33 cellular contexts compared by ENCODE assay signal in genomic region chr6:54361188-54361587, GRCh38. TPM values are rescaled to one million over a fixed set of nuclear protein-coding genes. Genes with fewer than 3 reads are reported as not detected.
"Had no signal": no experiment of that assay in that cellular context is flagged by ENCODE, and none has a peak within 500 bp of the region (broad histone marks: within the 10 kb centered on the region; RNA-seq: fewer than 3 reads in every experiment).

No MANE protein-coding gene starts in this region.

- H3K27me3 Mint-ChIP-seq: central memory CD8-positive, alpha-beta T cell; dendritic cell treated with granulocyte-macrophage colony-stimulating factor and Interleukin-4, amounts not matched to agents 40 ng/mL and 50 ng/mL, for 4 days; naive thymus-derived CD8-positive, alpha-beta T cell; stimulated activated memory B cell treated with anti-CD40 and anti-IgM and Interleukin-4, amounts not matched to agents 10 μg/mL and 1 μg/mL and 100 μg/mL, for 72 hours had no signal

- H3K4me1 Mint-ChIP-seq: central memory CD8-positive, alpha-beta T cell; endodermal cell; mesothelial cell of epicardium; naive thymus-derived CD8-positive, alpha-beta T cell; nephron progenitor cell; stimulated activated memory B cell treated with anti-CD40 and anti-IgM and Interleukin-4, amounts not matched to agents 10 μg/mL and 1 μg/mL and 100 μg/mL, for 72 hours had no signal

- H3K36me3 ChIP-seq: colonic mucosa, heart right ventricle, prostate gland, sigmoid colon, spleen, thoracic aorta, tibial nerve, upper lobe of left lung, uterus had no signal

- H3K36me3 Mint-ChIP-seq: mesothelial cell of epicardium; naive thymus-derived CD8-positive, alpha-beta T cell; stimulated activated memory B cell treated with anti-CD40 and anti-IgM and Interleukin-4, amounts not matched to agents 10 μg/mL and 1 μg/mL and 100 μg/mL, for 72 hours had no signal

- DNase-seq: colonic mucosa; effector CD8-positive, alpha-beta T cell; endodermal cell; foreskin melanocyte; glutamatergic neuron; heart right ventricle; hippocampal formation; kidney glomerular epithelial cell; mesenchymal stem cell; naive thymus-derived CD8-positive, alpha-beta T cell; nephron progenitor cell; nucleus accumbens; right cardiac atrium; sigmoid colon; spleen; stimulated activated CD4-positive, alpha-beta T cell treated with anti-CD3 and anti-CD28 coated beads, Interleukin-4, amount 100 ng/mL, for 4 hours; stimulated activated naive CD8-positive, alpha-beta T cell treated with anti-CD3 and anti-CD28 coated beads, Interleukin-15, Interleukin-2, amounts not matched to agents 100 U/mL and 50 U/mL, for 24 hours; upper lobe of left lung; uterus had no signal

- ATAC-seq: heart right ventricle; left lobe of liver; naive thymus-derived CD8-positive, alpha-beta T cell; right cardiac atrium; stimulated activated memory B cell treated with anti-CD40 and anti-IgM and Interleukin-4, amounts not matched to agents 10 μg/mL and 1 μg/mL and 100 μg/mL, for 72 hours; stimulated activated naive CD8-positive, alpha-beta T cell treated with anti-CD3 and anti-CD28 coated beads, Interleukin-15, Interleukin-2, amounts not matched to agents 100 U/mL and 50 U/mL, for 24 hours had no signal

- H3K27ac ChIP-seq: colonic mucosa, heart right ventricle, prostate gland, sigmoid colon, spleen, thoracic aorta, tibial nerve, upper lobe of left lung, uterus had no signal

- H3K27me3 ChIP-seq: colonic mucosa, heart right ventricle, sigmoid colon, spleen, tibial nerve, upper lobe of left lung, uterus had no signal

- H3K9me3 Mint-ChIP-seq: dendritic cell treated with granulocyte-macrophage colony-stimulating factor and Interleukin-4, amounts not matched to agents 40 ng/mL and 50 ng/mL, for 4 days; endodermal cell; mesothelial cell of epicardium; nephron progenitor cell had no signal

- H3K4me3 ChIP-seq: colonic mucosa, heart right ventricle, lung, prostate gland, sigmoid colon, spleen, thoracic aorta, tibial nerve, upper lobe of left lung, uterus had no signal

- H3K4me1 ChIP-seq: colonic mucosa, heart right ventricle, prostate gland, sigmoid colon, spleen, tibial nerve, upper lobe of left lung, uterus had no signal

- H3K27ac Mint-ChIP-seq: dendritic cell treated with granulocyte-macrophage colony-stimulating factor and Interleukin-4, amounts not matched to agents 40 ng/mL and 50 ng/mL, for 4 days; endodermal cell; mesothelial cell of epicardium; naive thymus-derived CD8-positive, alpha-beta T cell; nephron progenitor cell; stimulated activated memory B cell treated with anti-CD40 and anti-IgM and Interleukin-4, amounts not matched to agents 10 μg/mL and 1 μg/mL and 100 μg/mL, for 72 hours had no signal

- H3K9me3 ChIP-seq: colonic mucosa, heart right ventricle, prostate gland, sigmoid colon, spleen, thoracic aorta, tibial nerve, upper lobe of left lung, uterus had no signal

- H3K4me3 Mint-ChIP-seq: central memory CD8-positive, alpha-beta T cell; dendritic cell treated with granulocyte-macrophage colony-stimulating factor and Interleukin-4, amounts not matched to agents 40 ng/mL and 50 ng/mL, for 4 days; endodermal cell; mesothelial cell of epicardium; naive thymus-derived CD8-positive, alpha-beta T cell; nephron progenitor cell; stimulated activated memory B cell treated with anti-CD40 and anti-IgM and Interleukin-4, amounts not matched to agents 10 μg/mL and 1 μg/mL and 100 μg/mL, for 72 hours had no signal

RNA-seq across cellular contexts. Expression of gene TINAG, which starts 52.9 kb away (rescaled TPM):
- total RNA-seq: chondrocyte; endodermal cell; fibroblast of lung; left lobe of liver; liver; lung; mesothelial cell of epicardium; naive thymus-derived CD8-positive, alpha-beta T cell; osteocyte; prostate gland; sigmoid colon; spleen; thoracic aorta; upper lobe of left lung; uterus had no signal
- polyA plus RNA-seq: esophagus; fibroblast of lung; liver; lung; naive thymus-derived CD8-positive, alpha-beta T cell; spleen had no signal
